20 cellular contexts compared by ENCODE assay signal in genomic region chr15:22099289-22099891, GRCh38. TPM values are rescaled to one million over a fixed set of nuclear protein-coding genes. Genes with fewer than 3 reads are reported as not detected.
A peak's percentile ranks its signal among the peaks of the same experiment; 100 is the strongest.
DNase-seq lines count a peak whose midpoint lies in the region; ATAC-seq, FAIRE-seq and TF ChIP-seq lines count a peak whose summit lies in the region.
"Not testable (repeated sequence)": the region's sequence is repeated elsewhere in the genome, so short reads cannot be mapped to it uniquely, and the experiment has no call there.
"Had no signal": no experiment of that assay in that cellular context is flagged by ENCODE, and none has a peak within 500 bp of the region (broad histone marks: within the 10 kb centered on the region; RNA-seq: fewer than 3 reads in every experiment).

No MANE protein-coding gene starts in this region.

- not testable (repeated sequence) for DNase-seq in GM12891 (ENCODE audit: insufficient read length, low spot score)

- not testable (repeated sequence) for H3K4me3 Mint-ChIP-seq in activated T-helper 17 cell treated with anti-CD3 and anti-CD28 coated beads, Interleukin-2, amount 50 U/mL, for 72 hours; stimulated activated memory B cell treated with anti-CD40 and anti-IgM and Interleukin-4, amounts not matched to agents 10 μg/mL and 1 μg/mL and 100 μg/mL, for 72 hours

- ATAC-seq in GM18909 (IDR thresholded peaks at IDR 0.05; ENCODE audit: poor library complexity, unreplicated experiment) (peak; percentile 86), GM21423 (IDR thresholded peaks at IDR 0.05; ENCODE audit: unreplicated experiment) (peak; percentile 76), HG02678 (IDR thresholded peaks at IDR 0.05; ENCODE audit: unreplicated experiment) (peak; percentile 80), HG03066 (IDR thresholded peaks at IDR 0.05; ENCODE audit: low read depth, unreplicated experiment) (peak; percentile 70), HG03575 (IDR thresholded peaks at IDR 0.05; ENCODE audit: extremely low read depth, insufficient number of reproducible peaks, low FRiP score, unreplicated experiment) (peak; percentile 68)
- peak; percentile 91 for ATAC-seq in activated T-helper 17 cell treated with anti-CD3 and anti-CD28 coated beads, Interleukin-2, amount 50 U/mL, for 72 hours (replicated peaks)
- ATAC-seq in stimulated activated memory B cell treated with anti-CD40 and anti-IgM and Interleukin-4, amounts not matched to agents 10 μg/mL and 1 μg/mL and 100 μg/mL, for 72 hours = peak; percentile 70

- H3K36me3 Mint-ChIP-seq in activated T-helper 17 cell treated with anti-CD3 and anti-CD28 coated beads, Interleukin-2, amount 50 U/mL, for 72 hours (ENCODE audit: low read depth); stimulated activated memory B cell treated with anti-CD40 and anti-IgM and Interleukin-4, amounts not matched to agents 10 μg/mL and 1 μg/mL and 100 μg/mL, for 72 hours: not testable (repeated sequence)

- H3K9me3 Mint-ChIP-seq in activated T-helper 17 cell treated with anti-CD3 and anti-CD28 coated beads, Interleukin-2, amount 50 U/mL, for 72 hours; stimulated activated memory B cell treated with anti-CD40 and anti-IgM and Interleukin-4, amounts not matched to agents 10 μg/mL and 1 μg/mL and 100 μg/mL, for 72 hours: not testable (repeated sequence)

- TF ChIP-seq POLR2A in GM12891 (IDR thresholded peaks at IDR 0.05; ENCODE audit: low read depth, low read length) = not testable (repeated sequence)

- FAIRE-seq in GM12891 (lab: Jason Lieb, UNC) = peak; percentile 52

- H3K27me3 Mint-ChIP-seq in activated T-helper 17 cell treated with anti-CD3 and anti-CD28 coated beads, Interleukin-2, amount 50 U/mL, for 72 hours; stimulated activated memory B cell treated with anti-CD40 and anti-IgM and Interleukin-4, amounts not matched to agents 10 μg/mL and 1 μg/mL and 100 μg/mL, for 72 hours: not testable (repeated sequence)

- not testable (repeated sequence) for H3K4me1 Mint-ChIP-seq in activated T-helper 17 cell treated with anti-CD3 and anti-CD28 coated beads, Interleukin-2, amount 50 U/mL, for 72 hours; stimulated activated memory B cell treated with anti-CD40 and anti-IgM and Interleukin-4, amounts not matched to agents 10 μg/mL and 1 μg/mL and 100 μg/mL, for 72 hours

- not testable (repeated sequence) for H3K27ac Mint-ChIP-seq in activated T-helper 17 cell treated with anti-CD3 and anti-CD28 coated beads, Interleukin-2, amount 50 U/mL, for 72 hours; stimulated activated memory B cell treated with anti-CD40 and anti-IgM and Interleukin-4, amounts not matched to agents 10 μg/mL and 1 μg/mL and 100 μg/mL, for 72 hours

RNA-seq across cellular contexts. Expression of gene OR4M2, which starts 19.1 kb away (rescaled TPM):
- not detected for polyA plus RNA-seq in GM12891 (2012; ENCODE audit: low read depth, missing spikeins)
- total RNA-seq in activated T-helper 17 cell treated with anti-CD3 and anti-CD28 coated beads, Interleukin-2, amount 50 U/mL, for 72 hours = not detected
- total RNA-seq: activated CD4-positive, alpha-beta memory T cell treated with anti-CD3 and anti-CD28 coated beads for 36 hours; chondrocyte; esophagus muscularis mucosa; gastroesophageal sphincter; H9; kidney; lung; omental fat pad; SJSA1; spleen; T-helper 2 cell treated with Interferon-gamma antibody and Interleukin-4, amounts not matched to agents 100 ng/mL and 5 ng/mL, for 36 hours; uterus had no signal
- polyA plus RNA-seq: lung, spleen had no signal
